19 cellular contexts compared by ENCODE assay signal in the genomic region with DNA sequence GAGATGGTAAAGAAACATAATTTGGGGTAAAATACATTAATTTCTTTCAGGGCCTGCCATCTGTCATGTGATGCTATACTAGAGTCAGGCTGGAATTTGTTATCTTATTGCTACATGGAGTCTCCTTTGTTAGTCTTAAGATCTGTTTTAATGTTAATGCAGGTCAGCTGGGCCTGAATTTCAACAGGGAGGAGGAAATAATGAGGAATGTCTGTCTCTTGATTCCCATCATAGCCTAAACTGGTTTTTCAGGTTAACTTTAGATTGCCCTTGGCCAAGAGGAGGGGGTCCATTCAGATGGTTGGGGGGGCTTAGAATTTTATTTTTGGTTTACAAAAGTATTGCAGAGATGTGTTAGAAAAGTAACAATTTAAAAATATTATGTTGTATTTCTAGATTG.
"Had no signal": no experiment of that assay in that cellular context is flagged by ENCODE, and none has a peak within 500 bp of the region (broad histone marks: within the 10 kb centered on the region; RNA-seq: fewer than 3 reads in every experiment).

No MANE protein-coding gene starts in this region.

- H3K4me3 Mint-ChIP-seq: activated CD4-positive, alpha-beta memory T cell treated with anti-CD3 and anti-CD28 coated beads for 36 hours; activated naive CD8-positive, alpha-beta T cell; activated T-helper 1 cell treated with anti-CD3 and anti-CD28 coated beads, Interleukin-12 subunit alpha, Interleukin-12 subunit beta, Interleukin-2, Interleukin-4 antibody, amounts not matched to agents 30 ng/mL and 10 ng/mL and 1 ng/mL, durations not matched to agents 14 hours and 24 hours and 36 hours; natural killer cell treated with Interleukin-12 subunit alpha and Interleukin-12 subunit beta and Interleukin-15 and Interleukin-18, amount 100 ng/mL, for 72 hours; T-helper 2 cell treated with Interferon-gamma antibody and Interleukin-4, amounts not matched to agents 5 μg/mL and 100 μg/mL, for 36 hours had no signal

- H3K36me3 Mint-ChIP-seq: activated CD4-positive, alpha-beta memory T cell treated with anti-CD3 and anti-CD28 coated beads for 36 hours; activated naive CD8-positive, alpha-beta T cell; natural killer cell treated with Interleukin-12 subunit alpha and Interleukin-12 subunit beta and Interleukin-15 and Interleukin-18, amount 100 ng/mL, for 72 hours had no signal

- DNase-seq: activated CD4-positive, alpha-beta memory T cell treated with anti-CD3 and anti-CD28 coated beads for 36 hours; activated CD4-positive, alpha-beta T cell treated with anti-CD3 and anti-CD28 coated beads for 4 hours; activated gamma-delta T cell treated with Interleukin-2 at 50 U/mL for 16 hours; activated T-cell treated with anti-CD3 and anti-CD28 coated beads for 4 hours; amniotic stem cell; effector CD4-positive, alpha-beta T cell; esophagus squamous epithelium; hypothalamus; left cardiac atrium; lower lobe of right lung; nucleus accumbens; stimulated activated CD4-positive, alpha-beta T cell treated with anti-CD3 and anti-CD28 coated beads, Interleukin-1b, Interleukin-23, amount 100 ng/mL, for 48 hours; stimulated activated CD8-positive, alpha-beta memory T cell treated with anti-CD3 and anti-CD28 coated beads, Interleukin-4, amount 100 ng/mL, for 48 hours; stimulated activated naive CD4-positive, alpha-beta T cell; thyroid gland had no signal

- H3K27ac Mint-ChIP-seq: activated CD4-positive, alpha-beta memory T cell treated with anti-CD3 and anti-CD28 coated beads for 36 hours; activated naive CD8-positive, alpha-beta T cell; activated T-helper 1 cell treated with anti-CD3 and anti-CD28 coated beads, Interleukin-12 subunit alpha, Interleukin-12 subunit beta, Interleukin-2, Interleukin-4 antibody, amounts not matched to agents 30 ng/mL and 10 ng/mL and 1 ng/mL, durations not matched to agents 14 hours and 24 hours and 36 hours; natural killer cell treated with Interleukin-12 subunit alpha and Interleukin-12 subunit beta and Interleukin-15 and Interleukin-18, amount 100 ng/mL, for 72 hours; T-helper 2 cell treated with Interferon-gamma antibody and Interleukin-4, amounts not matched to agents 5 μg/mL and 100 μg/mL, for 36 hours had no signal

- H3K9me3 Mint-ChIP-seq: activated CD4-positive, alpha-beta memory T cell treated with anti-CD3 and anti-CD28 coated beads for 36 hours; activated T-helper 1 cell treated with anti-CD3 and anti-CD28 coated beads, Interleukin-12 subunit alpha, Interleukin-12 subunit beta, Interleukin-2, Interleukin-4 antibody, amounts not matched to agents 30 ng/mL and 10 ng/mL and 1 ng/mL, durations not matched to agents 14 hours and 24 hours and 36 hours; natural killer cell treated with Interleukin-12 subunit alpha and Interleukin-12 subunit beta and Interleukin-15 and Interleukin-18, amount 100 ng/mL, for 72 hours; T-helper 2 cell treated with Interferon-gamma antibody and Interleukin-4, amounts not matched to agents 5 μg/mL and 100 μg/mL, for 36 hours had no signal
